In genomic region chr15:51970132-51970817, GRCh38 we compare ENCODE assay signal across 10 cellular contexts. TPM values are rescaled to one million over a fixed set of nuclear protein-coding genes. Genes with fewer than 3 reads are reported as not detected.
DNase-seq lines count a peak whose midpoint lies in the region; TF ChIP-seq lines count a peak whose summit lies in the region.
"Had no signal": no experiment of that assay in that cellular context is flagged by ENCODE, and none has a peak within 500 bp of the region (broad histone marks: within the 10 kb centered on the region; RNA-seq: fewer than 3 reads in every experiment).

No MANE protein-coding gene starts in this region.

- H3K27ac ChIP-seq in DOHH2 (ENCODE audit: low read depth, low read length): no peak overlapping the region
- no peak overlapping the region for H3K27ac ChIP-seq in neural progenitor cell

- peak overlapping the region; percentile 92 for H3K4me3 ChIP-seq in DOHH2 (ENCODE audit: low read length)
- peak overlapping the region; percentile 84 for H3K4me3 ChIP-seq in neural progenitor cell

- peaks cover 20% of the 10 kb centered on the region for H3K4me1 Mint-ChIP-seq in dendritic cell treated with granulocyte-macrophage colony-stimulating factor and Interleukin-4, amounts not matched to agents 40 ng/mL and 50 ng/mL, for 4 days (ENCODE audit: low read depth)
- H3K4me1 Mint-ChIP-seq in neural progenitor cell: peaks cover 15% of the 10 kb centered on the region

- H3K36me3 ChIP-seq in DOHH2 (ENCODE audit: control insufficient read depth, low read length): peaks cover 15% of the 10 kb centered on the region
- H3K36me3 ChIP-seq in neural progenitor cell: no peaks in the 10 kb centered on the region

- H4K20me1 ChIP-seq in DOHH2 (ENCODE audit: control insufficient read depth, insufficient read depth, low read depth, low read length) (no peaks in the 10 kb centered on the region), neural progenitor cell (ENCODE audit: low read depth) (no peaks in the 10 kb centered on the region)

- no peaks in the 10 kb centered on the region for H3F3A ChIP-seq in DOHH2 (ENCODE audit: control insufficient read depth, insufficient read depth)
- peaks cover 5% of the 10 kb centered on the region for H3F3A ChIP-seq in neural progenitor cell (ENCODE audit: low read depth)

- H3K4me3 Mint-ChIP-seq in dendritic cell treated with granulocyte-macrophage colony-stimulating factor and Interleukin-4, amounts not matched to agents 40 ng/mL and 50 ng/mL, for 4 days: peak overlapping the region; percentile 93
- peak overlapping the region; percentile 96 for H3K4me3 Mint-ChIP-seq in neural progenitor cell

- no peak overlapping the region for H3K9ac ChIP-seq in neural progenitor cell

- H2AFZ ChIP-seq in neural progenitor cell (replicated peaks): no peak overlapping the region

- peaks cover 14% of the 10 kb centered on the region for H3K9me3 Mint-ChIP-seq in dendritic cell treated with granulocyte-macrophage colony-stimulating factor and Interleukin-4, amounts not matched to agents 40 ng/mL and 50 ng/mL, for 4 days
- H3K9me3 Mint-ChIP-seq in neural progenitor cell: peaks cover 15% of the 10 kb centered on the region

- no peak overlapping the region for H3K27ac Mint-ChIP-seq in dendritic cell treated with granulocyte-macrophage colony-stimulating factor and Interleukin-4, amounts not matched to agents 40 ng/mL and 50 ng/mL, for 4 days
- H3K27ac Mint-ChIP-seq in neural progenitor cell: peak overlapping the region; percentile 53

- H3K4me2 ChIP-seq in DOHH2 (ENCODE audit: low read length): peak overlapping the region; percentile 63
- peak overlapping the region; percentile 79 for H3K4me2 ChIP-seq in neural progenitor cell

- H3K9me2 ChIP-seq in DOHH2 (replicated peaks; ENCODE audit: control insufficient read depth, low read length): no peaks in the 10 kb centered on the region

- H3K4me1 ChIP-seq in DOHH2 (ENCODE audit: control insufficient read depth, low read length) (peaks cover 10% of the 10 kb centered on the region), neural progenitor cell (peaks cover 6% of the 10 kb centered on the region)

- H3K36me3 Mint-ChIP-seq in dendritic cell treated with granulocyte-macrophage colony-stimulating factor and Interleukin-4, amounts not matched to agents 40 ng/mL and 50 ng/mL, for 4 days (ENCODE audit: low read depth): peaks cover 43% of the 10 kb centered on the region
- peaks cover 21% of the 10 kb centered on the region for H3K36me3 Mint-ChIP-seq in neural progenitor cell

- intact Hi-C loops in dendritic cell treated with granulocyte-macrophage colony-stimulating factor and Interleukin-4, amounts not matched to agents 40 ng/mL and 50 ng/mL, for 4 days (cut with micrococcal nuclease): no loop called here

- H3K9me3 ChIP-seq in DOHH2 (ENCODE audit: control insufficient read depth, insufficient read depth, low read length): no peaks in the 10 kb centered on the region
- no peaks in the 10 kb centered on the region for H3K9me3 ChIP-seq in neural progenitor cell (ENCODE audit: low read depth)

- H3K27me3 ChIP-seq in DOHH2 (ENCODE audit: control insufficient read depth, low read length) (no peaks in the 10 kb centered on the region), neural progenitor cell (no peaks in the 10 kb centered on the region)

- H3K27me3 Mint-ChIP-seq in dendritic cell treated with granulocyte-macrophage colony-stimulating factor and Interleukin-4, amounts not matched to agents 40 ng/mL and 50 ng/mL, for 4 days: no peaks in the 10 kb centered on the region
- peaks cover 5% of the 10 kb centered on the region for H3K27me3 Mint-ChIP-seq in neural progenitor cell (ENCODE audit: insufficient read depth, low read depth)

- TF ChIP-seq CTCF in DOHH2 (IDR thresholded peaks at IDR 0.05; ENCODE audit: low read depth, low read length, poor library complexity, severe bottlenecking) (no peak), neural progenitor cell (IDR thresholded peaks at IDR 0.05) (no peak)

- DNase-seq in NCI-H526 (lab: John Stamatoyannopoulos, UW) (peak; percentile 10 to 42), neural progenitor cell (ENCODE audit: low spot score) (no peak), KG1 (lab: John Stamatoyannopoulos, UW) (no peak), C1 segment of cervical spinal cord (lab: John Stamatoyannopoulos, UW) (no peak), GOT3 (lab: John Stamatoyannopoulos, UW) (no peak), DMS79 treated with DMSO at 0.1 percent for 48 hours (lab: John Stamatoyannopoulos, UW) (no peak)
- DNase-seq: dermis blood vessel endothelial cell; stimulated activated CD4-positive, alpha-beta T cell treated with anti-CD3 and anti-CD28 coated beads, Interleukin-2, amount 100 ng/mL, for 48 hours had no signal

- peaks cover 67% of the 10 kb centered on the region for H3K79me2 ChIP-seq in DOHH2 (ENCODE audit: control insufficient read depth, low read length)
- H3K79me2 ChIP-seq in neural progenitor cell (ENCODE audit: low read depth): peaks cover 80% of the 10 kb centered on the region

RNA-seq across cellular contexts. Expression of gene LEO1, which starts 1.3 kb away (rescaled TPM):
- total RNA-seq in neural progenitor cell (ENCODE audit: low replicate concordance): 26.6 and 43.9 TPM in 2 replicates

RNA-seq across cellular contexts. Expression of gene MAPK6, which starts 48.7 kb away (rescaled TPM):
- total RNA-seq in neural progenitor cell (ENCODE audit: low replicate concordance): 90.8 and 128 TPM in 2 replicates

Comparison
In these comparisons a context has a peak if more than half of its experiments do, and no peak if none do; other contexts are left out.
1. DNase-seq: peak in NCI-H526 (2 of 2); none in neural progenitor cell (single experiment), KG1 (single experiment), C1 segment of cervical spinal cord (0 of 14), GOT3 (single experiment) and DMS79 treated with DMSO at 0.1 percent for 48 hours (single experiment).